In genomic region chr5:154997746-154998145, GRCh38 we compare ENCODE assay signal across 27 cellular contexts. TPM values are rescaled to one million over a fixed set of nuclear protein-coding genes. Genes with fewer than 3 reads are reported as not detected.
A peak's percentile ranks its signal among the peaks of the same experiment; 100 is the strongest.
DNase-seq lines count a peak whose midpoint lies in the region; ATAC-seq, FAIRE-seq and TF ChIP-seq lines count a peak whose summit lies in the region.
"Had no signal": no experiment of that assay in that cellular context is flagged by ENCODE, and none has a peak within 500 bp of the region (broad histone marks: within the 10 kb centered on the region; RNA-seq: fewer than 3 reads in every experiment).

No MANE protein-coding gene starts in this region.

- H3F3A ChIP-seq in Loucy (ENCODE audit: low read depth) = no peaks in the 10 kb centered on the region

- H3K4me3 Mint-ChIP-seq in Calu3 (ENCODE audit: low read depth, unreplicated experiment) (no peak overlapping the region), astrocyte (ENCODE audit: unreplicated experiment) (no peak overlapping the region)
- H3K4me3 Mint-ChIP-seq in natural killer cell treated with Interleukin-12 subunit alpha and Interleukin-12 subunit beta and Interleukin-15 and Interleukin-18, amount 100 ng/mL, for 72 hours = no peak overlapping the region
- H3K4me3 Mint-ChIP-seq: activated CD4-positive, alpha-beta T cell treated with anti-CD3 and anti-CD28 coated beads, Interleukin-2, amount 10 ng/mL, durations not matched to agents 7 days and 5 days; activated CD8-positive, alpha-beta memory T cell treated with anti-CD3 and anti-CD28 coated beads, Interleukin-2, amount 10 ng/mL, durations not matched to agents 7 days and 5 days; T-helper 17 cell; type B pancreatic cell had no signal

- no peaks in the 10 kb centered on the region for H3K36me3 Mint-ChIP-seq in Calu3 (ENCODE audit: insufficient read depth, unreplicated experiment)
- H3K36me3 Mint-ChIP-seq in astrocyte (ENCODE audit: low read depth, unreplicated experiment) = no peaks in the 10 kb centered on the region
- no peaks in the 10 kb centered on the region for H3K36me3 Mint-ChIP-seq in natural killer cell treated with Interleukin-12 subunit alpha and Interleukin-12 subunit beta and Interleukin-15 and Interleukin-18, amount 100 ng/mL, for 72 hours
- H3K36me3 Mint-ChIP-seq: activated CD8-positive, alpha-beta memory T cell treated with anti-CD3 and anti-CD28 coated beads, Interleukin-2, amount 10 ng/mL, durations not matched to agents 7 days and 5 days; type B pancreatic cell had no signal

- H3K27ac ChIP-seq in astrocyte (ENCODE audit: low read depth, low read length) (no peak overlapping the region), foreskin keratinocyte (peak overlapping the region; percentile 93), dorsolateral prefrontal cortex (no peak overlapping the region)
- H3K27ac ChIP-seq: A549, esophagus squamous epithelium, GM23248, prostate gland, WERI-Rb-1 had no signal

- DNase-seq in Calu3 (no peak), astrocyte (ENCODE audit: low read depth) (peak; percentile 18), foreskin keratinocyte (peak; percentile 79 to 87), mesenteric fat pad (ENCODE audit: low spot score) (no peak), dorsolateral prefrontal cortex (no peak)
- DNase-seq in natural killer cell treated with Interleukin-12 subunit alpha and Interleukin-12 subunit beta and Interleukin-15 and Interleukin-18, amount 100 ng/mL, for 72 hours (ENCODE audit: low spot score) = no peak
- DNase-seq in stimulated activated CD4-positive, alpha-beta T cell treated with anti-CD3 and anti-CD28 coated beads, Interleukin-2, amount 100 ng/mL, for 24 hours = no peak
- DNase-seq: activated CD4-positive, alpha-beta T cell treated with anti-CD3 and anti-CD28 coated beads, Interleukin-2, amount 10 ng/mL, durations not matched to agents 7 days and 5 days; activated CD8-positive, alpha-beta memory T cell treated with anti-CD3 and anti-CD28 coated beads, Interleukin-2, amount 10 ng/mL, durations not matched to agents 7 days and 5 days; activated naive CD4-positive, alpha-beta T cell treated with anti-CD3 and anti-CD28 coated beads, Interleukin-2, amount 50 U/mL, for 16 hours; aorta; BE2C; esophagus squamous epithelium; GF-D8; GM23248; left cardiac atrium; NCI-H1694 treated with DMSO at 0.1 percent for 48 hours; NCI-H526 treated with DMSO at 0.1 percent for 48 hours; T-helper 17 cell; WERI-Rb-1 had no signal

- FAIRE-seq in astrocyte (lab: Jason Lieb, UNC) = no peak
- FAIRE-seq: A549, GM18507 had no signal

- no peaks in the 10 kb centered on the region for H3K27me3 Mint-ChIP-seq in Calu3 (ENCODE audit: unreplicated experiment)
- H3K27me3 Mint-ChIP-seq in astrocyte (ENCODE audit: low read depth, unreplicated experiment) = peaks cover 6% of the 10 kb centered on the region
- H3K27me3 Mint-ChIP-seq in natural killer cell treated with Interleukin-12 subunit alpha and Interleukin-12 subunit beta and Interleukin-15 and Interleukin-18, amount 100 ng/mL, for 72 hours = peaks cover 15 to 24% of the 10 kb centered on the region in 2 donors
- H3K27me3 Mint-ChIP-seq: type B pancreatic cell had no signal

- H3K4me3 ChIP-seq in Loucy (ENCODE audit: low read length, poor library complexity, severe bottlenecking) (no peak overlapping the region), astrocyte (ENCODE audit: insufficient read depth, low read depth, low read length) (no peak overlapping the region), dorsolateral prefrontal cortex (no peak overlapping the region)
- H3K4me3 ChIP-seq: A549, esophagus squamous epithelium, GM23248, prostate gland had no signal

- no peaks in the 10 kb centered on the region for H4K20me1 ChIP-seq in Loucy (ENCODE audit: insufficient read depth, low read length, poor library complexity, severe bottlenecking)
- H4K20me1 ChIP-seq in astrocyte (ENCODE audit: insufficient read depth, low read length) = no peaks in the 10 kb centered on the region

- CTCF ChIA-PET in Calu3 (lab: Charles Lee) = interaction anchor here (0.6 kb wide), 1 partner anchor 25 kb away, joined by 4 read pairs; no protein-coding TSS in a partner anchor

- H3K4me1 Mint-ChIP-seq in Calu3 (ENCODE audit: low read depth, unreplicated experiment) (peaks cover 30% of the 10 kb centered on the region), astrocyte (ENCODE audit: low read depth, unreplicated experiment) (no peaks in the 10 kb centered on the region)
- H3K4me1 Mint-ChIP-seq in natural killer cell treated with Interleukin-12 subunit alpha and Interleukin-12 subunit beta and Interleukin-15 and Interleukin-18, amount 100 ng/mL, for 72 hours (ENCODE audit: low read depth in 2 of 2) = no peaks in the 10 kb centered on the region
- H3K4me1 Mint-ChIP-seq: activated CD4-positive, alpha-beta T cell treated with anti-CD3 and anti-CD28 coated beads, Interleukin-2, amount 10 ng/mL, durations not matched to agents 7 days and 5 days; activated CD8-positive, alpha-beta memory T cell treated with anti-CD3 and anti-CD28 coated beads, Interleukin-2, amount 10 ng/mL, durations not matched to agents 7 days and 5 days; T-helper 17 cell had no signal

- intact Hi-C loops in Calu3 (cut with micrococcal nuclease; ENCODE audit: unreplicated experiment) (no loop called here), dorsolateral prefrontal cortex (cut with DNase I) (no loop called here)

- H3K9me3 Mint-ChIP-seq in Calu3 (ENCODE audit: low read depth, unreplicated experiment) (no peaks in the 10 kb centered on the region), astrocyte (ENCODE audit: unreplicated experiment) (no peaks in the 10 kb centered on the region)
- no peaks in the 10 kb centered on the region for H3K9me3 Mint-ChIP-seq in natural killer cell treated with Interleukin-12 subunit alpha and Interleukin-12 subunit beta and Interleukin-15 and Interleukin-18, amount 100 ng/mL, for 72 hours
- H3K9me3 Mint-ChIP-seq: activated CD4-positive, alpha-beta T cell treated with anti-CD3 and anti-CD28 coated beads, Interleukin-2, amount 10 ng/mL, durations not matched to agents 7 days and 5 days; type B pancreatic cell had no signal

- H3K36me3 ChIP-seq in Loucy (ENCODE audit: insufficient read depth, low read length) (no peaks in the 10 kb centered on the region), astrocyte (ENCODE audit: insufficient read depth, low read length) (no peaks in the 10 kb centered on the region)
- H3K36me3 ChIP-seq: BE2C, esophagus squamous epithelium, prostate gland, WERI-Rb-1 had no signal

- H3K9me3 ChIP-seq in Loucy (ENCODE audit: insufficient read depth, low read depth, low read length) = no peaks in the 10 kb centered on the region
- no peaks in the 10 kb centered on the region for H3K9me3 ChIP-seq in astrocyte (ENCODE audit: insufficient read depth, low read depth, low read length)
- H3K9me3 ChIP-seq: A549, BE2C, esophagus squamous epithelium, prostate gland had no signal

- ATAC-seq in foreskin keratinocyte = peak; percentile 93
- ATAC-seq in natural killer cell treated with Interleukin-12 subunit alpha and Interleukin-12 subunit beta and Interleukin-15 and Interleukin-18, amount 100 ng/mL, for 72 hours = no peak
- ATAC-seq: A549; activated CD8-positive, alpha-beta memory T cell treated with anti-CD3 and anti-CD28 coated beads, Interleukin-2, amount 10 ng/mL, durations not matched to agents 7 days and 5 days; left cardiac atrium; T-helper 17 cell had no signal

- H3K4me2 ChIP-seq in Loucy (ENCODE audit: low read depth, low read length, poor library complexity, severe bottlenecking) = peak overlapping the region; percentile 27
- H3K4me2 ChIP-seq in astrocyte (ENCODE audit: low read length) = peak overlapping the region; percentile 5
- H3K4me2 ChIP-seq: A549 had no signal

- H3K27ac Mint-ChIP-seq in Calu3 (ENCODE audit: unreplicated experiment) (peak overlapping the region; percentile 13), astrocyte (ENCODE audit: unreplicated experiment) (no peak overlapping the region)
- H3K27ac Mint-ChIP-seq in natural killer cell treated with Interleukin-12 subunit alpha and Interleukin-12 subunit beta and Interleukin-15 and Interleukin-18, amount 100 ng/mL, for 72 hours = no peak overlapping the region
- H3K27ac Mint-ChIP-seq: activated CD4-positive, alpha-beta T cell treated with anti-CD3 and anti-CD28 coated beads, Interleukin-2, amount 10 ng/mL, durations not matched to agents 7 days and 5 days; activated CD8-positive, alpha-beta memory T cell treated with anti-CD3 and anti-CD28 coated beads, Interleukin-2, amount 10 ng/mL, durations not matched to agents 7 days and 5 days; T-helper 17 cell; type B pancreatic cell had no signal

- H3K27me3 ChIP-seq in Loucy (ENCODE audit: insufficient read depth, low read length, poor library complexity, severe bottlenecking) = no peaks in the 10 kb centered on the region
- no peaks in the 10 kb centered on the region for H3K27me3 ChIP-seq in astrocyte (ENCODE audit: insufficient read depth, low read length)
- no peaks in the 10 kb centered on the region for H3K27me3 ChIP-seq in foreskin keratinocyte
- no peaks in the 10 kb centered on the region for H3K27me3 ChIP-seq in dorsolateral prefrontal cortex
- H3K27me3 ChIP-seq: BE2C, esophagus squamous epithelium had no signal

- no TSS peak for BruUV-seq in Calu3 (replicated peaks; lab: Mats Ljungman, UMichigan)

- H2AFZ ChIP-seq in Loucy (ENCODE audit: low read length) (peak overlapping the region; percentile 30; the same call in 1 of the 2 replicates), astrocyte (ENCODE audit: low read depth, low read length) (no peak overlapping the region)
- H2AFZ ChIP-seq: GM23248 had no signal

- H3K4me1 ChIP-seq in Loucy (ENCODE audit: insufficient read depth, low read length, poor library complexity, severe bottlenecking) = peaks cover 11% of the 10 kb centered on the region
- H3K4me1 ChIP-seq in astrocyte (ENCODE audit: insufficient read depth, low read length) = no peaks in the 10 kb centered on the region
- H3K4me1 ChIP-seq in foreskin keratinocyte = peaks cover 12% of the 10 kb centered on the region
- H3K4me1 ChIP-seq: A549, BE2C, esophagus squamous epithelium, prostate gland had no signal

- TF ChIP-seq CTCF in Calu3 (IDR thresholded peaks at IDR 0.05; ENCODE audit: unreplicated experiment) (no peak), Loucy (conservative IDR thresholded peaks at IDR 0.05; ENCODE audit: low read length) (no peak), astrocyte (IDR thresholded peaks at IDR 0.05; ENCODE audit: insufficient read depth, low read depth, low read length) (no peak), foreskin keratinocyte (conservative IDR thresholded peaks at IDR 0.05) (no peak), dorsolateral prefrontal cortex (IDR thresholded peaks at IDR 0.05 in 54 of 56, conservative IDR thresholded peaks at IDR 0.05 in 2 of 56; ENCODE audit: low read depth in 1 of 56, partially characterized antibody in 56 of 56) (no peak)

- H3K9ac ChIP-seq in Loucy (ENCODE audit: low read depth, low read length, poor library complexity, severe bottlenecking) = no peak overlapping the region
- H3K9ac ChIP-seq in astrocyte (ENCODE audit: low read length) = no peak overlapping the region
- H3K9ac ChIP-seq: GM23248 had no signal

- no peaks in the 10 kb centered on the region for H3K9me2 ChIP-seq in Loucy (replicated peaks; ENCODE audit: low read depth, low read length)

- H3K79me2 ChIP-seq in Loucy (ENCODE audit: insufficient read depth, low read length) (no peaks in the 10 kb centered on the region), astrocyte (ENCODE audit: insufficient read depth, low read length) (no peaks in the 10 kb centered on the region)

RNA-seq across cellular contexts. Expression of gene KIF4B, which starts 15.8 kb away (rescaled TPM):
- total RNA-seq in Calu3 (2022) (not detected in 2 replicates), astrocyte (not detected in 2 replicates), foreskin keratinocyte (0.03 and 0.04 TPM in 2 replicates), mesenteric fat pad (not detected), dorsolateral prefrontal cortex (1 to 10 TPM in 34 of 120 experiments, under 1 TPM in 86; 0.10 to 2.2 (median 0.78) TPM)
- polyA plus RNA-seq in foreskin keratinocyte = not detected in 2 replicates
- not detected for total RNA-seq in natural killer cell treated with Interleukin-12 subunit alpha and Interleukin-12 subunit beta and Interleukin-15 and Interleukin-18, amount 100 ng/mL, for 72 hours
- total RNA-seq: activated CD4-positive, alpha-beta T cell treated with anti-CD3 and anti-CD28 coated beads, Interleukin-2, amount 10 ng/mL, durations not matched to agents 7 days and 5 days; esophagus squamous epithelium; GM23248; myocyte; SK-MEL-5; T-helper 17 cell had no signal
- polyA plus RNA-seq: aorta, GM23248 had no signal

RNA-seq across cellular contexts. Expression of gene MRPL22, which starts 56.9 kb away (rescaled TPM):
- total RNA-seq in Calu3 (2022) = 73.8 and 80.6 TPM in 2 replicates
- 41.7 and 49.1 TPM in 2 replicates for total RNA-seq in astrocyte
- total RNA-seq in foreskin keratinocyte = 43.8 and 46.3 TPM in 2 replicates
- polyA plus RNA-seq in foreskin keratinocyte = 91.3 and 98.1 TPM in 2 replicates
- 38.8 TPM for total RNA-seq in mesenteric fat pad
- 10 to 100 TPM; 21.8 to 47.2 (median 35.2) TPM for total RNA-seq in dorsolateral prefrontal cortex
- total RNA-seq in natural killer cell treated with Interleukin-12 subunit alpha and Interleukin-12 subunit beta and Interleukin-15 and Interleukin-18, amount 100 ng/mL, for 72 hours = 10 to 100 TPM; 54.6 to 56.2 TPM

RNA-seq across cellular contexts. Expression of gene GEMIN5, which starts 59.7 kb away (rescaled TPM):
- total RNA-seq in Calu3 (2022) = 27.7 and 30.5 TPM in 2 replicates
- total RNA-seq in astrocyte = 13.8 and 14.8 TPM in 2 replicates
- total RNA-seq in foreskin keratinocyte = 25.3 and 31.7 TPM in 2 replicates
- 6.1 and 9.0 TPM in 2 replicates for polyA plus RNA-seq in foreskin keratinocyte
- total RNA-seq in mesenteric fat pad = 20.1 TPM
- total RNA-seq in dorsolateral prefrontal cortex = 10 to 100 TPM; 11.2 to 25.6 (median 17.6) TPM
- total RNA-seq in natural killer cell treated with Interleukin-12 subunit alpha and Interleukin-12 subunit beta and Interleukin-15 and Interleukin-18, amount 100 ng/mL, for 72 hours = 10 to 100 TPM; 24.7 to 49.8 TPM

Comparison
In these comparisons a context has a peak if more than half of its experiments do, and no peak if none do; other contexts are left out.
1. DNase-seq: peak in astrocyte (single experiment) and foreskin keratinocyte (2 of 2); none in Calu3 (single experiment), mesenteric fat pad (single experiment), dorsolateral prefrontal cortex (0 of 10), natural killer cell treated with Interleukin-12 subunit alpha and Interleukin-12 subunit beta and Interleukin-15 and Interleukin-18, amount 100 ng/mL, for 72 hours (single experiment) and stimulated activated CD4-positive, alpha-beta T cell treated with anti-CD3 and anti-CD28 coated beads, Interleukin-2, amount 100 ng/mL, for 24 hours (0 of 2).